Comparison of ENCODE assay signal across 1 cellular context in genomic region chr6:6688283-6688682, GRCh38.
TF ChIP-seq lines count a peak whose summit lies in the region.

No MANE protein-coding gene starts in this region.

TF ChIP-seq in GM23338, 12 proteins besides CTCF, POLR2A, EP300 and RAD21 (continued from another document):
- no peak for TF ChIP-seq ZNF462 (CRISPR knock-in tag; IDR thresholded peaks at IDR 0.05)
- no peak for TF ChIP-seq NANOG (IDR thresholded peaks at IDR 0.05; ENCODE audit: borderline replicate concordance)
- no peak for TF ChIP-seq POLR2AphosphoS5 (IDR thresholded peaks at IDR 0.05; ENCODE audit: low read depth)
